20 cellular contexts compared by ENCODE assay signal in the genomic region with DNA sequence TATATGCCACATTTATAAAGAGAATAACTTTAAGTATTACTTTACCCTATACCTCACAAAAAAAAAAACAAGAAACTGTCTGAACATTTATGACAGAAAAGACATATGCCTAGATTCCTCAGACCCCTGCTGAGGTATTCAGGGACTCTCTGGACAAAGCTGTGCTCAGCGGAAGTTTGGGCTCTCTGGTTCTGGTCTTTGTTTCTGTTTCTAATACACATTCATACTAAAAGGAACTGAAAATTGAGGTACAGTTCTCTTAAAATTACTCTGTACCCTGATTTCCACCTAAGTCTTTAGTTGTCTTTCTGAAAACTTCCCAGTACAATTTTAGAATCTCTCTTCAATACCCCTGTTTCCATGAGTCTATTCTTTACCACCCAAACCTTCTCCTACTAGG.
DNase-seq lines count a peak whose midpoint lies in the region; ATAC-seq lines count a peak whose summit lies in the region.
"Had no signal": no experiment of that assay in that cellular context is flagged by ENCODE, and none has a peak within 500 bp of the region (broad histone marks: within the 10 kb centered on the region; RNA-seq: fewer than 3 reads in every experiment).

No MANE protein-coding gene starts in this region.

- DNase-seq in foreskin melanocyte = no peak
- no peak for DNase-seq in NCI-H748 treated with DMSO at 0.1 percent for 48 hours (lab: John Stamatoyannopoulos, UW)
- DNase-seq in cerebellar cortex (ENCODE audit: low spot score) = no peak
- no peak for DNase-seq in NCI-H1417 treated with DMSO at 0.1 percent for 48 hours (lab: John Stamatoyannopoulos, UW)
- DNase-seq: activated CD8-positive, alpha-beta memory T cell treated with anti-CD3 and anti-CD28 coated beads, Interleukin-2, amount 10 ng/mL, durations not matched to agents 7 days and 5 days; activated naive CD4-positive, alpha-beta T cell treated with anti-CD3 and anti-CD28 coated beads, Interleukin-2, amount 10 ng/mL, durations not matched to agents 7 days and 5 days; body of pancreas; CD8-positive, alpha-beta T cell; esophagus squamous epithelium; head of caudate nucleus; kidney; NCI-H2029 treated with DMSO at 0.1 percent for 48 hours; NCI-H82; stimulated activated CD4-positive, alpha-beta T cell treated with anti-CD3 and anti-CD28 coated beads, Interleukin-4, amount 100 ng/mL, for 1 hour; SW 1271 had no signal

- ATAC-seq in GM18499 (IDR thresholded peaks at IDR 0.05; ENCODE audit: insufficient read depth, unreplicated experiment) = peak; percentile 73
- ATAC-seq in GM19463 (IDR thresholded peaks at IDR 0.05; ENCODE audit: unreplicated experiment) = peak; percentile 82
- ATAC-seq in HG02870 (IDR thresholded peaks at IDR 0.05; ENCODE audit: unreplicated experiment) = peak; percentile 90
- peak; percentile 68 for ATAC-seq in HG03457 (IDR thresholded peaks at IDR 0.05; ENCODE audit: unreplicated experiment)
- ATAC-seq: activated CD8-positive, alpha-beta memory T cell treated with anti-CD3 and anti-CD28 coated beads, Interleukin-2, amount 10 ng/mL, durations not matched to agents 7 days and 5 days; body of pancreas; CD8-positive, alpha-beta T cell; sciatic nerve had no signal
